39 cellular contexts compared by ENCODE assay signal in the genomic region with DNA sequence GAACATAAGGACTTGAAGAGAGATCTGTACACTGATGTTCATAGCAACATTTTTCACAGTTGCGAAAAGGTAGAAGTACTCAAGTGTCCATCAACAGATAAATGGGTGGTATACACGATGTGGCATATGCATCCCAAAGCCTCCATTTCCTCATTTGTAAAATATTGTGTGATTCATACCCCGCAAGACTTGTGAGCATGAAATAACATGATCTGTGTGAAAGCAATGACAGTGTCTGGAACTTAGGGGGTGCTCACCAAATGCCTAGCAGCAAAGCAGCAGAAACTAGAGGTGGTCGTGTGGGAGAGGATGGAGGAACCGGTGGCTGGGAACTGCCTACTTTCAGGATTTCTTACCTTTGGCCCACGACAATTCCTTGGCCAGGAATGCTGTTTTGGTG.
"Had no signal": no experiment of that assay in that cellular context is flagged by ENCODE, and none has a peak within 500 bp of the region (broad histone marks: within the 10 kb centered on the region; RNA-seq: fewer than 3 reads in every experiment).

No MANE protein-coding gene starts in this region.

- H3K27me3 Mint-ChIP-seq: activated naive CD4-positive, alpha-beta T cell treated with anti-CD3 and anti-CD28 coated beads, Interleukin-2, amount 50 U/mL, for 24 hours; brain had no signal

- H3K9me3 ChIP-seq: adrenal gland, ascending aorta, body of pancreas had no signal

- ATAC-seq: activated naive CD4-positive, alpha-beta T cell treated with anti-CD3 and anti-CD28 coated beads, Interleukin-2, amount 50 U/mL, for 72 hours; activated naive CD8-positive, alpha-beta T cell treated with anti-CD3 and anti-CD28 coated beads, Interleukin-2, amount 50 U/mL, for 24 hours; activated T-cell treated with anti-CD3 and anti-CD28 coated beads, Interleukin-2, amount 50 U/mL, for 4 hours; activated T-cell treated with anti-CD3 and anti-CD28 coated beads, Interleukin-2, amount 50 U/mL, for 72 hours; activated T-helper 17 cell treated with anti-CD3 and anti-CD28 coated beads, Interleukin-2, amount 50 U/mL, for 72 hours; body of pancreas had no signal

- H3K27ac ChIP-seq: adrenal gland, ascending aorta, body of pancreas, brain microvascular endothelial cell, cardiac muscle cell had no signal

- H3K4me1 Mint-ChIP-seq: activated naive CD4-positive, alpha-beta T cell treated with anti-CD3 and anti-CD28 coated beads, Interleukin-2, amount 10 ng/mL, durations not matched to agents 7 days and 5 days; activated naive CD8-positive, alpha-beta T cell treated with anti-CD3 and anti-CD28 coated beads, Interleukin-2, amount 10 ng/mL, durations not matched to agents 7 days and 5 days; activated naive CD8-positive, alpha-beta T cell treated with anti-CD3 and anti-CD28 coated beads, Interleukin-2, amount 50 U/mL, for 24 hours; activated T-helper 17 cell treated with anti-CD3 and anti-CD28 coated beads, Interleukin-2, amount 50 U/mL, for 72 hours; central memory CD8-positive, alpha-beta T cell had no signal

- H3K4me1 ChIP-seq: adrenal gland, ascending aorta, body of pancreas had no signal

- FAIRE-seq: astrocyte had no signal

- H3K27ac Mint-ChIP-seq: activated naive CD4-positive, alpha-beta T cell treated with anti-CD3 and anti-CD28 coated beads for 36 hours; activated naive CD4-positive, alpha-beta T cell treated with anti-CD3 and anti-CD28 coated beads, Interleukin-2, amount 10 ng/mL, durations not matched to agents 7 days and 5 days; activated naive CD4-positive, alpha-beta T cell treated with anti-CD3 and anti-CD28 coated beads, Interleukin-2, amount 50 U/mL, for 24 hours; activated naive CD4-positive, alpha-beta T cell treated with anti-CD3 and anti-CD28 coated beads, Interleukin-2, amount 50 U/mL, for 72 hours; activated naive CD8-positive, alpha-beta T cell; activated naive CD8-positive, alpha-beta T cell treated with anti-CD3 and anti-CD28 coated beads for 36 hours; activated naive CD8-positive, alpha-beta T cell treated with anti-CD3 and anti-CD28 coated beads, Interleukin-2, amount 10 ng/mL, durations not matched to agents 7 days and 5 days; activated naive CD8-positive, alpha-beta T cell treated with anti-CD3 and anti-CD28 coated beads, Interleukin-2, amount 50 U/mL, for 24 hours; activated T-cell treated with anti-CD3 and anti-CD28 coated beads, Interleukin-2, amount 50 U/mL, for 24 hours; activated T-cell treated with anti-CD3 and anti-CD28 coated beads, Interleukin-2, amount 50 U/mL, for 72 hours; activated T-helper 1 cell treated with anti-CD3 and anti-CD28 coated beads, Interleukin-12 subunit alpha, Interleukin-12 subunit beta, Interleukin-2, Interleukin-4 antibody, amounts not matched to agents 30 ng/mL and 10 ng/mL and 1 ng/mL, durations not matched to agents 14 hours and 24 hours and 36 hours; activated T-helper 17 cell treated with anti-CD3 and anti-CD28 coated beads, Interleukin-2, amount 50 U/mL, for 72 hours; activated T-helper 2 cell treated with anti-CD3 and anti-CD28 coated beads, Interferon-gamma antibody, Interleukin-2, Interleukin-4, amounts not matched to agents 10 μg/mL and 5 μg/mL and 100 μg/mL, durations not matched to agents 14 hours and 24 hours and 36 hours; brain had no signal

- DNase-seq: activated effector memory CD4-positive, alpha-beta T cell treated with anti-CD3 and anti-CD28 coated beads, Interleukin-2, amount 50 U/mL, for 16 hours; activated effector memory CD4-positive, alpha-beta T cell treated with Interleukin-2 at 50 U/mL for 16 hours; activated gamma-delta T cell; activated gamma-delta T cell treated with Interleukin-2 at 50 U/mL for 16 hours; activated naive CD4-positive, alpha-beta T cell; activated naive CD4-positive, alpha-beta T cell treated with anti-CD3 and anti-CD28 coated beads for 36 hours; activated naive CD4-positive, alpha-beta T cell treated with anti-CD3 and anti-CD28 coated beads, Interleukin-2, amount 10 ng/mL, durations not matched to agents 7 days and 5 days; activated naive CD4-positive, alpha-beta T cell treated with anti-CD3 and anti-CD28 coated beads, Interleukin-2, amount 50 U/mL, for 16 hours; activated naive CD4-positive, alpha-beta T cell treated with Interleukin-2 at 50 U/mL for 16 hours; activated naive CD8-positive, alpha-beta T cell treated with anti-CD3 and anti-CD28 coated beads for 36 hours; activated naive CD8-positive, alpha-beta T cell treated with anti-CD3 and anti-CD28 coated beads, Interleukin-2, amount 10 ng/mL, durations not matched to agents 7 days and 5 days; activated naive CD8-positive, alpha-beta T cell treated with anti-CD3 and anti-CD28 coated beads, Interleukin-2, amount 50 U/mL, for 24 hours; activated T-cell treated with anti-CD3 and anti-CD28 coated beads for 4 hours; activated T-cell treated with anti-CD3 and anti-CD28 coated beads, Interleukin-2, amount 50 U/mL, for 1 hour; activated T-cell treated with anti-CD3 and anti-CD28 coated beads, Interleukin-2, amount 50 U/mL, for 24 hours; activated T-cell treated with anti-CD3 and anti-CD28 coated beads, Interleukin-2, amount 50 U/mL, for 4 hours; activated T-cell treated with anti-CD3 and anti-CD28 coated beads, Interleukin-2, amount 50 U/mL, for 48 hours; activated T-cell treated with anti-CD3 and anti-CD28 coated beads, Interleukin-2, amount 50 U/mL, for 72 hours; adrenal gland; amniotic stem cell; amygdala; anterior cingulate cortex; aorta; body of pancreas; brain microvascular endothelial cell; caudate nucleus; central memory CD4-positive, alpha-beta T cell; cerebellar nuclear complex had no signal

- H3K36me3 ChIP-seq: adrenal gland, brain microvascular endothelial cell, cardiac muscle cell had no signal

- H3K36me3 Mint-ChIP-seq: activated naive CD4-positive, alpha-beta T cell treated with anti-CD3 and anti-CD28 coated beads, Interleukin-2, amount 10 ng/mL, durations not matched to agents 7 days and 5 days; activated naive CD4-positive, alpha-beta T cell treated with anti-CD3 and anti-CD28 coated beads, Interleukin-2, amount 50 U/mL, for 24 hours; activated naive CD4-positive, alpha-beta T cell treated with anti-CD3 and anti-CD28 coated beads, Interleukin-2, amount 50 U/mL, for 72 hours; activated naive CD8-positive, alpha-beta T cell; activated naive CD8-positive, alpha-beta T cell treated with anti-CD3 and anti-CD28 coated beads for 36 hours; activated naive CD8-positive, alpha-beta T cell treated with anti-CD3 and anti-CD28 coated beads, Interleukin-2, amount 10 ng/mL, durations not matched to agents 7 days and 5 days; brain had no signal

- H3K4me3 ChIP-seq: adrenal gland, ascending aorta, body of pancreas, cardiac muscle cell had no signal

- H3K4me3 Mint-ChIP-seq: activated naive CD4-positive, alpha-beta T cell treated with anti-CD3 and anti-CD28 coated beads for 36 hours; activated naive CD4-positive, alpha-beta T cell treated with anti-CD3 and anti-CD28 coated beads, Interleukin-2, amount 10 ng/mL, durations not matched to agents 7 days and 5 days; activated naive CD4-positive, alpha-beta T cell treated with anti-CD3 and anti-CD28 coated beads, Interleukin-2, amount 50 U/mL, for 24 hours; activated naive CD8-positive, alpha-beta T cell; activated naive CD8-positive, alpha-beta T cell treated with anti-CD3 and anti-CD28 coated beads for 36 hours; activated naive CD8-positive, alpha-beta T cell treated with anti-CD3 and anti-CD28 coated beads, Interleukin-2, amount 10 ng/mL, durations not matched to agents 7 days and 5 days; activated naive CD8-positive, alpha-beta T cell treated with anti-CD3 and anti-CD28 coated beads, Interleukin-2, amount 50 U/mL, for 24 hours; activated T-cell treated with anti-CD3 and anti-CD28 coated beads, Interleukin-2, amount 50 U/mL, for 24 hours; activated T-cell treated with anti-CD3 and anti-CD28 coated beads, Interleukin-2, amount 50 U/mL, for 4 hours; activated T-cell treated with anti-CD3 and anti-CD28 coated beads, Interleukin-2, amount 50 U/mL, for 72 hours; activated T-helper 1 cell treated with anti-CD3 and anti-CD28 coated beads, Interleukin-12 subunit alpha, Interleukin-12 subunit beta, Interleukin-2, Interleukin-4 antibody, amounts not matched to agents 30 ng/mL and 10 ng/mL and 1 ng/mL, durations not matched to agents 14 hours and 24 hours and 36 hours; activated T-helper 17 cell treated with anti-CD3 and anti-CD28 coated beads, Interleukin-2, amount 50 U/mL, for 72 hours; brain; central memory CD8-positive, alpha-beta T cell had no signal

- H3K9me3 Mint-ChIP-seq: activated naive CD4-positive, alpha-beta T cell treated with anti-CD3 and anti-CD28 coated beads for 36 hours; activated naive CD4-positive, alpha-beta T cell treated with anti-CD3 and anti-CD28 coated beads, Interleukin-2, amount 10 ng/mL, durations not matched to agents 7 days and 5 days; activated naive CD4-positive, alpha-beta T cell treated with anti-CD3 and anti-CD28 coated beads, Interleukin-2, amount 50 U/mL, for 24 hours; activated naive CD4-positive, alpha-beta T cell treated with anti-CD3 and anti-CD28 coated beads, Interleukin-2, amount 50 U/mL, for 72 hours; activated naive CD8-positive, alpha-beta T cell treated with anti-CD3 and anti-CD28 coated beads for 36 hours; activated naive CD8-positive, alpha-beta T cell treated with anti-CD3 and anti-CD28 coated beads, Interleukin-2, amount 10 ng/mL, durations not matched to agents 7 days and 5 days; activated naive CD8-positive, alpha-beta T cell treated with anti-CD3 and anti-CD28 coated beads, Interleukin-2, amount 50 U/mL, for 24 hours; activated T-cell treated with anti-CD3 and anti-CD28 coated beads, Interleukin-2, amount 50 U/mL, for 24 hours; activated T-cell treated with anti-CD3 and anti-CD28 coated beads, Interleukin-2, amount 50 U/mL, for 4 hours; activated T-cell treated with anti-CD3 and anti-CD28 coated beads, Interleukin-2, amount 50 U/mL, for 72 hours; activated T-helper 1 cell treated with anti-CD3 and anti-CD28 coated beads, Interleukin-12 subunit alpha, Interleukin-12 subunit beta, Interleukin-2, Interleukin-4 antibody, amounts not matched to agents 30 ng/mL and 10 ng/mL and 1 ng/mL, durations not matched to agents 14 hours and 24 hours and 36 hours; activated T-helper 17 cell treated with anti-CD3 and anti-CD28 coated beads, Interleukin-2, amount 50 U/mL, for 72 hours; activated T-helper 2 cell treated with anti-CD3 and anti-CD28 coated beads, Interferon-gamma antibody, Interleukin-2, Interleukin-4, amounts not matched to agents 10 μg/mL and 5 μg/mL and 100 μg/mL, durations not matched to agents 14 hours and 24 hours and 36 hours; central memory CD8-positive, alpha-beta T cell had no signal

- H3K27me3 ChIP-seq: adrenal gland, ascending aorta, body of pancreas, brain microvascular endothelial cell, cardiac muscle cell had no signal
